Comparison of ENCODE assay signal across 8 cellular contexts in the genomic region with DNA sequence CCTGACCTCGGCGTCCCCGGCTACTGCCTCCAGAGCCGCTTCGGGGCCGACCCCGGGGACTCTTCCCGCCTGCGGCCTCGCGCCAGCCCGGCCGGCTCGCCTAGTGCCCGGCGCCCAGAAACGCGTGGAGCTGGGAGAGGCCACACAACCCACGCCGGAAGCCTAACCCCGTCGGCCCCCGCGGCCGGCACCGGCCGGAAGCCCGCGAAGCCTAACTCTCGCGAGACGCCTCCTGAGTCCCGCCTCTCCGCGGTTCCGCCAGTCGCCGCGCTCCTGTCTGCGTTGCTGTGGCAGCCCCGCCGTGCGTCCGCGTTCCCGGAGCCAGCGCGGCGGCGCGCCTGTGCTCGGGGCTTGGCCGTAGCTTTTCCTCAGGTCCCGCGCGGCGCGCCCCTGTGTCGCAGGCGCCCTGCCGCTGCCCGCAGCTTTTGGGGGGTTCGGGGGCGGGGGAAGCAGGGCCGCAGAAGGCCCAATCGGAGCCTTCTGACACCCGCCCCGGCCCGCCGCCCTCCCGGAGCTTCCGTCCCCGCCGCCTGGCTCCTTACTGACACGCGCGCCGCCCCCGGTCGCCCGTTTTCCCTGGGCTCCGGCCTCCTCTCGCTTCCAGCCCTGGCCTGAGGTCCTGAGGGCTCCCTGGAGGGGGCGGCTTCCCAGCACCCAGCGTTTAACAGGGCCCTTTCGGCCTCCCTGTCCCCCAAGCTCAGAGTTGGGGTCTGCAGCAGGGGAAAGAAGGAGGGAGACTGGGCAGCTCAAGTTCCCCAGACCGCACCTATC. TPM values are rescaled to one million over a fixed set of nuclear protein-coding genes. Genes with fewer than 3 reads are reported as not detected.
A peak's percentile ranks its signal among the peaks of the same experiment; 100 is the strongest.
DNase-seq lines count a peak whose midpoint lies in the region; ATAC-seq and TF ChIP-seq lines count a peak whose summit lies in the region.

No MANE protein-coding gene starts in this region.

- peak; percentile 99 for DNase-seq in GM13976 (ENCODE audit: low spot score)
- DNase-seq in NCI-H1436 treated with DMSO at 0.1 percent for 48 hours (lab: John Stamatoyannopoulos, UW), result peak; percentile 88
- DNase-seq in T follicular helper cell (ENCODE audit: low read depth), result peak; percentile 88
- DNase-seq in amniotic epithelial cell (ENCODE audit: low read depth), result peak; percentile 94
- peak; percentile 98 for DNase-seq in left cardiac atrium
- peak; percentile 99 for DNase-seq in posterior vena cava (ENCODE audit: low spot score)
- peak; percentile 99 for DNase-seq in upper lobe of right lung

- H3K4me3 ChIP-seq in upper lobe of right lung, result peak overlapping the region; percentile 64

- intact Hi-C loops in left cardiac atrium (cut with DNase I) (no loop called here), posterior vena cava (cut with DNase I) (no loop called here), upper lobe of right lung (cut with DNase I) (no loop called here)

- in situ Hi-C loops in GM13976 (cut with MboI; ENCODE audit: low sequenced_read_pairs, unreplicated experiment), result no loop called here

- H3K27ac ChIP-seq in upper lobe of right lung, result peak overlapping the region; percentile 98

- H3K9me3 ChIP-seq in upper lobe of right lung, result no peaks in the 10 kb centered on the region

- H3K27me3 ChIP-seq in upper lobe of right lung, result no peaks in the 10 kb centered on the region

- H3K36me3 ChIP-seq in upper lobe of right lung, result no peaks in the 10 kb centered on the region

- peak; percentile 85 for ATAC-seq in HG02852 (IDR thresholded peaks at IDR 0.05; ENCODE audit: unreplicated experiment)
- ATAC-seq in left cardiac atrium, result peak; percentile 96 to 97
- peak; percentile 96 for ATAC-seq in upper lobe of right lung

- TF ChIP-seq CTCF in GM13976 (IDR thresholded peaks at IDR 0.05; ENCODE audit: borderline replicate concordance, control extremely low read depth, extremely low read depth, insufficient read depth, missing control alignments), result no peak
- TF ChIP-seq CTCF in upper lobe of right lung (IDR thresholded peaks at IDR 0.05), result no peak

- H3K4me1 ChIP-seq in upper lobe of right lung, result peaks cover 11% of the 10 kb centered on the region

RNA-seq across cellular contexts. Expression of a gene that starts 21.7 kb away (rescaled TPM):
- total RNA-seq in left cardiac atrium (not detected), posterior vena cava (under 1 TPM; 0.14 to 0.37 TPM), upper lobe of right lung (1.3 TPM)

RNA-seq across cellular contexts. Expression of a gene that starts 39.8 kb away (rescaled TPM):
- total RNA-seq in left cardiac atrium (10 to 100 TPM; 10.3 to 11.7 TPM), posterior vena cava (10 to 100 TPM; 14.1 to 15.5 TPM), upper lobe of right lung (25.1 TPM)

Comparison
In these comparisons a context has a peak if more than half of its experiments do, and no peak if none do; other contexts are left out.
1. Peak in every context shown above with its lines: DNase-seq, ATAC-seq, H3K4me3 ChIP-seq and H3K27ac ChIP-seq.